Comparison of ENCODE assay signal across 10 cellular contexts in genomic region chr2:85435986-85436835, GRCh38. TPM values are rescaled to one million over a fixed set of nuclear protein-coding genes. Genes with fewer than 3 reads are reported as not detected.
DNase-seq lines count a peak whose midpoint lies in the region; ATAC-seq and TF ChIP-seq lines count a peak whose summit lies in the region.
"Had no signal": no experiment of that assay in that cellular context is flagged by ENCODE, and none has a peak within 500 bp of the region (broad histone marks: within the 10 kb centered on the region; RNA-seq: fewer than 3 reads in every experiment).

No MANE protein-coding gene starts in this region.

- H3K4me3 ChIP-seq in Caco-2 (ENCODE audit: low read depth, low read length) (no peak overlapping the region), NT2/D1 (ENCODE audit: insufficient read length, low read depth) (no peak overlapping the region), retinal pigment epithelial cell (ENCODE audit: low read length) (no peak overlapping the region)
- H3K4me3 ChIP-seq in effector memory CD4-positive, alpha-beta T cell (ENCODE audit: insufficient read depth, low read depth, low read length, poor library complexity, severe bottlenecking): no peak overlapping the region
- H3K4me3 ChIP-seq: SJSA1 had no signal

- peak overlapping the region; percentile 68 for H3K27ac ChIP-seq in epithelial cell of prostate
- no peak overlapping the region for H3K27ac ChIP-seq in effector memory CD4-positive, alpha-beta T cell (ENCODE audit: insufficient read depth, low read length, poor library complexity, severe bottlenecking)

- H3K27ac Mint-ChIP-seq in Caco-2 (ENCODE audit: unreplicated experiment): no peak overlapping the region

- H3K4me1 Mint-ChIP-seq in Caco-2 (ENCODE audit: low read depth, unreplicated experiment): peaks cover 6% of the 10 kb centered on the region

- TF ChIP-seq CTCF in Caco-2 (IDR thresholded peaks at IDR 0.05; ENCODE audit: insufficient read depth in 1 of 2, low read depth in 1 of 2, low read length in 1 of 2, severe bottlenecking in 1 of 2, unreplicated experiment in 1 of 2) (no peak), retinal pigment epithelial cell (conservative IDR thresholded peaks at IDR 0.05; ENCODE audit: low read depth, low read length) (peak; percentile 2), GM13976 (IDR thresholded peaks at IDR 0.05; ENCODE audit: borderline replicate concordance, control extremely low read depth, extremely low read depth, insufficient read depth, missing control alignments) (no peak)

- ATAC-seq in GM21619 (IDR thresholded peaks at IDR 0.05; ENCODE audit: unreplicated experiment): no peak

- BruUV-seq in Caco-2 (replicated peaks; lab: Mats Ljungman, UMichigan): no TSS peak

- CTCF ChIA-PET in Caco-2 (lab: Charles Lee): interaction anchor here (1.0 kb wide), 1 partner anchor 9 kb away, joined by 3 read pairs; no protein-coding TSS in a partner anchor

- in situ Hi-C loops in GM13976 (cut with MboI; ENCODE audit: low sequenced_read_pairs, unreplicated experiment): no loop called here

- intact Hi-C loops in Caco-2 (cut with micrococcal nuclease; ENCODE audit: unreplicated experiment): no loop called here

- H3K4me1 ChIP-seq in Caco-2 (peaks cover 18% of the 10 kb centered on the region), NT2/D1 (ENCODE audit: insufficient read depth, insufficient read length) (peaks cover 32% of the 10 kb centered on the region)
- H3K4me1 ChIP-seq in effector memory CD4-positive, alpha-beta T cell (ENCODE audit: control insufficient read depth, insufficient read depth, low read length, poor library complexity, severe bottlenecking): peaks cover 16% of the 10 kb centered on the region

- H3K4me3 Mint-ChIP-seq in Caco-2 (ENCODE audit: unreplicated experiment): peak overlapping the region; percentile 73

- DNase-seq in Caco-2: no peak
- DNase-seq in NT2/D1 (ENCODE audit: low read depth, low spot score): no peak
- no peak for DNase-seq in epithelial cell of prostate (ENCODE audit: low read depth, low spot score)
- DNase-seq in retinal pigment epithelial cell (ENCODE audit: low read depth): no peak
- DNase-seq in effector memory CD4-positive, alpha-beta T cell: no peak
- DNase-seq in GM13976 (ENCODE audit: low spot score): no peak
- DNase-seq in T1000 (lab: John Stamatoyannopoulos, UW): no peak
- DNase-seq: dermis blood vessel endothelial cell had no signal

- H3K36me3 ChIP-seq in Caco-2 (ENCODE audit: control insufficient read depth, insufficient read depth, low read length) (no peaks in the 10 kb centered on the region), NT2/D1 (ENCODE audit: insufficient read depth, insufficient read length, low read length) (no peaks in the 10 kb centered on the region)
- no peaks in the 10 kb centered on the region for H3K36me3 ChIP-seq in effector memory CD4-positive, alpha-beta T cell (ENCODE audit: control insufficient read depth, insufficient read depth, low read length)
- H3K36me3 ChIP-seq: SJSA1 had no signal

- no peaks in the 10 kb centered on the region for H3K27me3 ChIP-seq in Caco-2 (replicated peaks; ENCODE audit: control insufficient read depth, insufficient read depth, low read length)
- no peaks in the 10 kb centered on the region for H3K27me3 ChIP-seq in NT2/D1 (ENCODE audit: insufficient read depth, insufficient read length)
- no peaks in the 10 kb centered on the region for H3K27me3 ChIP-seq in effector memory CD4-positive, alpha-beta T cell (replicated peaks; ENCODE audit: control insufficient read depth, insufficient read depth, low read length, poor library complexity, severe bottlenecking)
- H3K27me3 ChIP-seq: SJSA1 had no signal

- POLR2A ChIA-PET in Caco-2 (lab: Charles Lee): no interaction called here

- H3K36me3 Mint-ChIP-seq in Caco-2 (ENCODE audit: insufficient read depth, unreplicated experiment): no peaks in the 10 kb centered on the region

- H3K9me3 Mint-ChIP-seq in Caco-2 (ENCODE audit: unreplicated experiment): no peaks in the 10 kb centered on the region

- no peaks in the 10 kb centered on the region for H3K27me3 Mint-ChIP-seq in Caco-2 (ENCODE audit: insufficient read depth, unreplicated experiment)

- H3K9me3 ChIP-seq in Caco-2 (no peaks in the 10 kb centered on the region), NT2/D1 (ENCODE audit: insufficient read depth, low read length) (no peaks in the 10 kb centered on the region)
- H3K9me3 ChIP-seq in effector memory CD4-positive, alpha-beta T cell (ENCODE audit: control insufficient read depth, low read length): no peaks in the 10 kb centered on the region
- H3K9me3 ChIP-seq: SJSA1 had no signal

- H3K9ac ChIP-seq in NT2/D1 (ENCODE audit: insufficient read length, low read depth): peak overlapping the region; percentile 4

RNA-seq across cellular contexts. Expression of gene SH2D6, which starts 17.7 kb away (rescaled TPM):
- total RNA-seq in Caco-2 (2022): 0.51 and 0.88 TPM in 2 replicates
- total RNA-seq: dermis blood vessel endothelial cell, SJSA1 had no signal

RNA-seq across cellular contexts. Expression of gene CAPG, which starts 26.0 kb away (rescaled TPM):
- total RNA-seq in Caco-2 (2022): 6.2 and 10.0 TPM in 2 replicates
